In the genomic region with DNA sequence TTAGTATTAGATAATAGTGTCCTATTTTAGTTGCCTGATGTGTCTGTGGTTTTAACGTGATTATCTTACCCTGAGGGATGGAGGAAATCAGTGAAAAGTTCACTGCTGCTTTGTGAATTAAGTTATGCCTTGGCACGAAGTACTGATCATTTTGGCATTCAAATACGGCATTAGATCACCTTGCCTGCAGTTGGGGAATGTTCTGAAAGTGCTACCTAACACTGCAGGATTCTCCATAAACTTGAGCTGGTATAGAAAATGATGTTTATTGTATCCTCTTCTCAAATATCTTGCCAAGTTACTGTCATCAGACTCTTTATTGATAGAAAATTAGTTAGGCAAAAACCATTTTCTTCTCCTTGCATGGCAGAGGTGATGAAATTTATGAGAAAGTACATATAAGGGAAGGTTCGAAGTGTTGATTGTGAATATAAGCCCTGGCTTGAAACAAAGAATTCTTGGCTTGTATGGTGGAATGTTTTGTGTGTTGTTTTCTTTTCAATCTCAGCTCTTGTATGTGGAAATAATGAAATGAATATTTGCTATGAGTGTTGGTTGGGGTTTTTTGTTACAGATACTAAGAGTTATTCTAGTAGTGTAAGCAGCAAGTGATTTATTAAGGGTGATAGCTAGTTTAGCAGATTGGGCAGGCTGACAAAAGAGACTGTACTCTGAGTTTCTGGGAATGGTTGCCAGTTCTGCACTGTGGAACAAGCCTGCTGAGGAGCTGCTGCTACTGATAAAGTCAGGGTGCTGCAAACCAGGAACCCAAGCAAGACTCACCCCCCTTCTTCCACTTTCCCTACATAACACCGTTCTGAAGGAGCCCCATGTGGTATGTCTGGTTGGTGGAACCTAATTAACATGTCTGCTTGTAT, we compare ENCODE assay signal across 9 cellular contexts. TPM values are rescaled to one million over a fixed set of nuclear protein-coding genes. Genes with fewer than 3 reads are reported as not detected.
DNase-seq lines count a peak whose midpoint lies in the region; ATAC-seq and TF ChIP-seq lines count a peak whose summit lies in the region.
"Had no signal": no experiment of that assay in that cellular context is flagged by ENCODE, and none has a peak within 500 bp of the region (broad histone marks: within the 10 kb centered on the region; RNA-seq: fewer than 3 reads in every experiment).

No MANE protein-coding gene starts in this region.

- H3K36me3 ChIP-seq in BJ (ENCODE audit: control insufficient read depth, insufficient read depth, low read length): no peaks in the 10 kb centered on the region

- CTCF ChIA-PET in BJ (lab: Yijun Ruan, JAX): interaction anchor here (0.8 kb wide), 1 partner anchor 188 kb away, joined by 3 read pairs; no protein-coding TSS in a partner anchor

- DNase-seq in BJ (ENCODE audit: low read depth) (peak; percentile 39), naive B cell (peak; percentile 77), GM10266 (ENCODE audit: extremely low spot score) (no peak), DMS53 treated with DMSO at 0.1 percent for 48 hours (lab: John Stamatoyannopoulos, UW; ENCODE audit: unreplicated experiment) (no peak)
- DNase-seq in effector memory CD8-positive, alpha-beta T cell: no peak
- no peak for DNase-seq in activated effector memory CD4-positive, alpha-beta T cell treated with Interleukin-2 at 50 U/mL for 16 hours
- DNase-seq in activated naive CD4-positive, alpha-beta T cell treated with anti-CD3 and anti-CD28 coated beads, Interleukin-2, amount 50 U/mL, for 16 hours: no peak

- peak overlapping the region; percentile 1 to 42 for H3K27ac Mint-ChIP-seq in effector memory CD8-positive, alpha-beta T cell
- peak overlapping the region; percentile 86 to 98 (median 94) for H3K27ac Mint-ChIP-seq in naive B cell
- H3K27ac Mint-ChIP-seq: activated T-helper 1 cell treated with anti-CD3 and anti-CD28 coated beads, Interleukin-12 subunit alpha, Interleukin-12 subunit beta, Interleukin-2, Interleukin-4 antibody, amounts not matched to agents 30 ng/mL and 10 ng/mL and 1 ng/mL, durations not matched to agents 14 hours and 24 hours and 36 hours had no signal

- peaks cover 35 to 42% of the 10 kb centered on the region in 2 donors for H3K4me1 Mint-ChIP-seq in effector memory CD8-positive, alpha-beta T cell (ENCODE audit: low read depth in 2 of 2)
- H3K4me1 Mint-ChIP-seq in naive B cell: peaks cover 71 to 94% (median 89%) of the 10 kb centered on the region in 3 donors

- no peak overlapping the region for H3K4me3 ChIP-seq in BJ (ENCODE audit: low read depth, low read length)

- no peaks in the 10 kb centered on the region for H3K27me3 ChIP-seq in BJ (ENCODE audit: control insufficient read depth, insufficient read depth, low read length)

- no peaks in the 10 kb centered on the region for H3K27me3 Mint-ChIP-seq in effector memory CD8-positive, alpha-beta T cell
- H3K27me3 Mint-ChIP-seq in naive B cell: no peaks in the 10 kb centered on the region

- POLR2A ChIA-PET in BJ (lab: Charles Lee): interaction anchor here (0.5 kb wide), 2 partner anchors 13 to 401 kb away, joined by 3 to 5 read pairs; no protein-coding TSS in a partner anchor

- ATAC-seq in HG02763 (IDR thresholded peaks at IDR 0.05; ENCODE audit: unreplicated experiment) (peak; percentile 60), naive B cell (ENCODE audit: low read depth in 2 of 2) (peak; percentile 77 to 80)
- peak; percentile 76 for ATAC-seq in effector memory CD8-positive, alpha-beta T cell (replicated peaks)

- no peak overlapping the region for H3K4me3 Mint-ChIP-seq in effector memory CD8-positive, alpha-beta T cell
- H3K4me3 Mint-ChIP-seq in naive B cell: peak overlapping the region; percentile 62 to 88 (median 69)
- H3K4me3 Mint-ChIP-seq: activated T-helper 1 cell treated with anti-CD3 and anti-CD28 coated beads, Interleukin-12 subunit alpha, Interleukin-12 subunit beta, Interleukin-2, Interleukin-4 antibody, amounts not matched to agents 30 ng/mL and 10 ng/mL and 1 ng/mL, durations not matched to agents 14 hours and 24 hours and 36 hours had no signal

- H3K36me3 Mint-ChIP-seq in effector memory CD8-positive, alpha-beta T cell (ENCODE audit: insufficient read depth): peaks cover 7% of the 10 kb centered on the region
- peaks cover 33 to 35% of the 10 kb centered on the region in 2 donors for H3K36me3 Mint-ChIP-seq in naive B cell

- TF ChIP-seq CTCF in BJ (IDR thresholded peaks at IDR 0.05; ENCODE audit: insufficient read depth, low read depth, low read length): no peak
- TF ChIP-seq CTCF in GM10266 (IDR thresholded peaks at IDR 0.05; ENCODE audit: control insufficient read depth, insufficient read depth, low read depth, missing control alignments): no peak

- no peaks in the 10 kb centered on the region for H3K9me3 Mint-ChIP-seq in effector memory CD8-positive, alpha-beta T cell
- peaks cover 5 to 20% (median 9%) of the 10 kb centered on the region in 7 donors for H3K9me3 Mint-ChIP-seq in naive B cell

RNA-seq across cellular contexts. Expression of gene SIPA1L1, which starts 35.3 kb away (rescaled TPM):
- polyA plus RNA-seq in BJ (2011; rRNA removed): 59.1 and 73.3 TPM in 2 replicates
- polyA minus RNA-seq in BJ (2011; rRNA and poly(A)+ RNA removed): 79.0 and 79.3 TPM in 2 replicates
- 100 to 1,000 TPM in 1 of 6 donors, 10 to 100 TPM in 4, 1 to 10 TPM in 1; 8.3 to 106 (median 65.8) TPM for polyA plus RNA-seq in naive B cell (ENCODE audit: low read depth in 6 of 6)

Comparison
In these comparisons a context has a peak if more than half of its experiments do, and no peak if none do; other contexts are left out.
1. DNase-seq: peak in BJ (single experiment) and naive B cell (single experiment); none in effector memory CD8-positive, alpha-beta T cell (0 of 3), activated effector memory CD4-positive, alpha-beta T cell treated with Interleukin-2 at 50 U/mL for 16 hours (single experiment), activated naive CD4-positive, alpha-beta T cell treated with anti-CD3 and anti-CD28 coated beads, Interleukin-2, amount 50 U/mL, for 16 hours (single experiment), GM10266 (single experiment) and DMS53 treated with DMSO at 0.1 percent for 48 hours (single experiment).
2. H3K4me3 Mint-ChIP-seq: peak in naive B cell (8 of 8); none in effector memory CD8-positive, alpha-beta T cell (0 of 2).
3. Peak in every context shown above with its lines, with median percentiles within 50 percentile points of each other: ATAC-seq.